In genomic region chr17:49327835-49328784, GRCh38 we compare ENCODE assay signal across 10 cellular contexts. TPM values are rescaled to one million over a fixed set of nuclear protein-coding genes. Genes with fewer than 3 reads are reported as not detected.
A peak's percentile ranks its signal among the peaks of the same experiment; 100 is the strongest.
DNase-seq lines count a peak whose midpoint lies in the region; ATAC-seq and TF ChIP-seq lines count a peak whose summit lies in the region.
"Had no signal": no experiment of that assay in that cellular context is flagged by ENCODE, and none has a peak within 500 bp of the region (broad histone marks: within the 10 kb centered on the region; RNA-seq: fewer than 3 reads in every experiment).

No MANE protein-coding gene starts in this region.

- H3K4me3 Mint-ChIP-seq in CD4-positive, alpha-beta T cell = no peak overlapping the region
- H3K4me3 Mint-ChIP-seq in T-helper 17 cell = no peak overlapping the region
- no peak overlapping the region for H3K4me3 Mint-ChIP-seq in HFFc6

- H3K4me1 Mint-ChIP-seq in CD4-positive, alpha-beta T cell (ENCODE audit: low read depth) = peaks cover 60% of the 10 kb centered on the region
- H3K4me1 Mint-ChIP-seq in T-helper 17 cell (peaks cover 30% of the 10 kb centered on the region), HFFc6 (ENCODE audit: low read depth) (peaks cover 31% of the 10 kb centered on the region)

- H3K27ac ChIP-seq in CD4-positive, alpha-beta T cell (ENCODE audit: low read depth, low read length) = no peak overlapping the region
- no peak overlapping the region for H3K27ac ChIP-seq in foreskin keratinocyte
- H3K27ac ChIP-seq: C4-2B had no signal

- CTCF ChIA-PET in CD4-positive, alpha-beta T cell (lab: Charles Lee) = interaction anchor here (0.6 to 1.9 kb wide), 3 partner anchors 12 to 38 kb away, joined by 3 to 5 read pairs (median 4); no protein-coding TSS in a partner anchor

- H3K9me3 Mint-ChIP-seq in CD4-positive, alpha-beta T cell = no peaks in the 10 kb centered on the region
- no peaks in the 10 kb centered on the region for H3K9me3 Mint-ChIP-seq in HFFc6

- intact Hi-C loops in CD4-positive, alpha-beta T cell (cut with DNase I, micrococcal nuclease) = no loop called here

- POLR2A ChIA-PET in CD4-positive, alpha-beta T cell (lab: Charles Lee) = no interaction called here

- no peaks in the 10 kb centered on the region for H3K9me3 ChIP-seq in CD4-positive, alpha-beta T cell (ENCODE audit: control insufficient read depth, low read length)
- H3K9me3 ChIP-seq in T-helper 17 cell (ENCODE audit: control insufficient read depth, low read length, poor library complexity, severe bottlenecking) = no peaks in the 10 kb centered on the region

- no peak for DNase-seq in CD4-positive, alpha-beta T cell
- no peak for DNase-seq in T-helper 17 cell
- no peak for DNase-seq in foreskin keratinocyte
- no peak for DNase-seq in HFFc6
- DNase-seq in DMS79 (lab: John Stamatoyannopoulos, UW) = no peak
- no peak for DNase-seq in stimulated activated naive CD4-positive, alpha-beta T cell (lab: John Stamatoyannopoulos, UW)
- no peak for DNase-seq in NCI-H526 treated with DMSO at 0.1 percent for 48 hours (lab: John Stamatoyannopoulos, UW)
- DNase-seq: NCI-H1105 had no signal

- peak overlapping the region; percentile 48 for H3K27ac Mint-ChIP-seq in CD4-positive, alpha-beta T cell
- H3K27ac Mint-ChIP-seq in T-helper 17 cell (peak overlapping the region; percentile 10), HFFc6 (no peak overlapping the region; the same call in 1 of the 2 replicates)

- no peaks in the 10 kb centered on the region for H3K4me1 ChIP-seq in foreskin keratinocyte

- no peaks in the 10 kb centered on the region for H3K27me3 Mint-ChIP-seq in CD4-positive, alpha-beta T cell
- H3K27me3 Mint-ChIP-seq in T-helper 17 cell (no peaks in the 10 kb centered on the region), HFFc6 (ENCODE audit: insufficient read depth) (no peaks in the 10 kb centered on the region)

- no peak for TF ChIP-seq CTCF in CD4-positive, alpha-beta T cell (IDR thresholded peaks at IDR 0.05)
- TF ChIP-seq CTCF in foreskin keratinocyte (conservative IDR thresholded peaks at IDR 0.05) (no peak), HFFc6 (IDR thresholded peaks at IDR 0.05) (no peak)

- H3K27me3 ChIP-seq in CD4-positive, alpha-beta T cell (ENCODE audit: control insufficient read depth, insufficient read depth, low read length) = no peaks in the 10 kb centered on the region
- H3K27me3 ChIP-seq in foreskin keratinocyte = no peaks in the 10 kb centered on the region

- no peak for ATAC-seq in CD4-positive, alpha-beta T cell (ENCODE audit: poor library complexity)
- ATAC-seq in HG02642 (IDR thresholded peaks at IDR 0.05; ENCODE audit: poor library complexity, unreplicated experiment) = peak; percentile 52
- ATAC-seq in T-helper 17 cell = peak; percentile 36
- ATAC-seq in foreskin keratinocyte = peak; percentile 31

- H3K36me3 Mint-ChIP-seq in CD4-positive, alpha-beta T cell (ENCODE audit: low read depth) = no peaks in the 10 kb centered on the region
- H3K36me3 Mint-ChIP-seq in T-helper 17 cell (ENCODE audit: low read depth) = no peaks in the 10 kb centered on the region
- peaks cover 2% of the 10 kb centered on the region for H3K36me3 Mint-ChIP-seq in HFFc6 (ENCODE audit: low read depth)

RNA-seq across cellular contexts. Expression of gene ZNF652, which starts 33.9 kb away (rescaled TPM):
- total RNA-seq in CD4-positive, alpha-beta T cell = 10 to 100 TPM; 33.7 to 34.9 TPM
- total RNA-seq in T-helper 17 cell (10 to 100 TPM; 53.5 to 56.9 TPM), foreskin keratinocyte (13.2 and 13.8 TPM in 2 replicates)
- 5.8 and 6.0 TPM in 2 replicates for polyA plus RNA-seq in foreskin keratinocyte
- total RNA-seq in HFFc6 (2021; fragmentation: NEBNext Ultra II Directional; extraction: Animal tissue kit (Norgen Biotek cat#: 25700)) = 10 to 100 TPM; 12.0 to 15.5 (median 12.7) TPM
